ENCODE assay signal across 9 cellular contexts in the genomic region with DNA sequence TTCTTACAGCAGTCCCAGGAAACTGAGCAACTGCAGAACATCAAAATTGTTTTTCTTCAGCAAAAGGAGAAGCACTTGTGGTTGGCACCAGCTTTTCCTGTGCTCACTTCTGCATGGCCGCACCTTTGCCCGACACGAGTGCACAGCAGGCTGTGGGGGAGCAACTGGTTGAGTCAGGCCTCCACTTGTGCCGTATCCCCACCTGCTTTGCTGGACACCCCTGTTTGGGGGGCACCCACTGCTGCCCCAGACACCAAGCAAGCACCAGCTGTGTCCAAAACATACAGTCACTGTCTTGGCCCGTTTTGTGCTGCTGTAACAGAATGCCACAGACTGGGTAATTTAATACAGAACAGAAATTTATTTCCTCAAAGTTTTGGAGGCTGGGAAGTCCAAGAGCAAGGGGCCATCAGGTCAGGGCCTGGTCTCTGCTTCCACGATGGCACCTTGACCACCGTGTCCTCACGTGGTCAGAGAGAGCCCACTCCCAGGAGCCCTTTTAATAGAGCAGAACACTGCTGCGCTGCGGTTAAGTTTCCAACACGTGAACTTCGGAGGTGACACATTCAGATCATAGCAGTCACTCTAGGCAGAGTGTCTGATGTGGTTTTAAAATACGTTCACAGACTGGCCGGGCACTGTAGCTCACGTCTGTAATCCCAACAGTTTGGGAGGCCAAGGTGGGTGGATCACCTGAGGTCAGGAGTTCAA. TPM values are rescaled to one million over a fixed set of nuclear protein-coding genes. Genes with fewer than 3 reads are reported as not detected.
A peak's percentile ranks its signal among the peaks of the same experiment; 100 is the strongest.
DNase-seq lines count a peak whose midpoint lies in the region; ATAC-seq lines count a peak whose summit lies in the region.
"Had no signal": no experiment of that assay in that cellular context is flagged by ENCODE, and none has a peak within 500 bp of the region (broad histone marks: within the 10 kb centered on the region; RNA-seq: fewer than 3 reads in every experiment).

No MANE protein-coding gene starts in this region.

- H3K27me3 Mint-ChIP-seq in effector memory CD8-positive, alpha-beta T cell: no peaks in the 10 kb centered on the region

- H3K36me3 Mint-ChIP-seq in effector memory CD8-positive, alpha-beta T cell (ENCODE audit: insufficient read depth): peaks cover 40% of the 10 kb centered on the region

- H3K4me3 Mint-ChIP-seq in effector memory CD8-positive, alpha-beta T cell: peak overlapping the region; percentile 76 to 82

- ATAC-seq in HG03280 (IDR thresholded peaks at IDR 0.05; ENCODE audit: unreplicated experiment) (peak; percentile 41), left ventricle myocardium superior (no peak)
- ATAC-seq in effector memory CD8-positive, alpha-beta T cell (replicated peaks): peak; percentile 80
- ATAC-seq: left colon had no signal

- intact Hi-C loops in left ventricle myocardium superior (cut with micrococcal nuclease): no loop called here

- H3K9me3 Mint-ChIP-seq in effector memory CD8-positive, alpha-beta T cell: peaks cover 0 to 2% of the 10 kb centered on the region in 2 donors

- peak; percentile 59 for DNase-seq in activated CD4-positive, CD25-positive, alpha-beta regulatory T cell treated with anti-CD3 and anti-CD28 coated beads, Interleukin-2, amount 50 U/mL, for 72 hours
- peak; percentile 69 to 73 (median 72) for DNase-seq in effector memory CD8-positive, alpha-beta T cell
- DNase-seq in stimulated activated naive CD4-positive, alpha-beta T cell treated with Interleukin-2 at 50 U/mL for 16 hours (lab: John Stamatoyannopoulos, UW): peak; percentile 64
- DNase-seq in left ventricle myocardium superior: no peak
- no peak for DNase-seq in HuH-7.5 (ENCODE audit: low spot score)
- no peak for DNase-seq in AG08396 (ENCODE audit: low spot score)
- DNase-seq in dedifferentiated amniotic fluid mesenchymal stem cell (ENCODE audit: extremely low spot score): no peak

- H3K4me1 Mint-ChIP-seq in effector memory CD8-positive, alpha-beta T cell (ENCODE audit: low read depth in 2 of 2): peaks cover 35 to 46% of the 10 kb centered on the region in 2 donors

- H3K27ac Mint-ChIP-seq in effector memory CD8-positive, alpha-beta T cell: peak overlapping the region; percentile 96 to 97

RNA-seq across cellular contexts. Expression of a gene that starts 8.7 kb away (rescaled TPM):
- 5.9 TPM for total RNA-seq in left ventricle myocardium superior

RNA-seq across cellular contexts. Expression of a gene that starts 17.6 kb away (rescaled TPM):
- 5.5 TPM for total RNA-seq in left ventricle myocardium superior

RNA-seq across cellular contexts. Expression of a gene that starts 22.5 kb away (rescaled TPM):
- total RNA-seq in left ventricle myocardium superior: 9.9 TPM

Comparison
In these comparisons a context has a peak if more than half of its experiments do, and no peak if none do; other contexts are left out.
1. DNase-seq: peak in activated CD4-positive, CD25-positive, alpha-beta regulatory T cell treated with anti-CD3 and anti-CD28 coated beads, Interleukin-2, amount 50 U/mL, for 72 hours (single experiment), effector memory CD8-positive, alpha-beta T cell (3 of 3) and stimulated activated naive CD4-positive, alpha-beta T cell treated with Interleukin-2 at 50 U/mL for 16 hours (single experiment); none in left ventricle myocardium superior (single experiment), HuH-7.5 (single experiment), AG08396 (single experiment) and dedifferentiated amniotic fluid mesenchymal stem cell (single experiment).